9 cellular contexts compared by ENCODE assay signal in genomic region chr14:75254381-75254821, GRCh38. TPM values are rescaled to one million over a fixed set of nuclear protein-coding genes. Genes with fewer than 3 reads are reported as not detected.
DNase-seq lines count a peak whose midpoint lies in the region; ATAC-seq lines count a peak whose summit lies in the region.
"Had no signal": no experiment of that assay in that cellular context is flagged by ENCODE, and none has a peak within 500 bp of the region (broad histone marks: within the 10 kb centered on the region; RNA-seq: fewer than 3 reads in every experiment).

No MANE protein-coding gene starts in this region.

- H3K9ac ChIP-seq in SK-N-MC (ENCODE audit: insufficient read length) (no peak overlapping the region), trophoblast cell (ENCODE audit: low read length) (no peak overlapping the region)

- intact Hi-C loops in left ventricle myocardium superior (cut with micrococcal nuclease), result no loop called here

- H3K4me3 ChIP-seq in SK-N-MC (no peak overlapping the region), trophoblast cell (ENCODE audit: low read depth, low read length) (no peak overlapping the region)

- H3K27ac ChIP-seq in SK-N-MC (peak overlapping the region; percentile 92), trophoblast cell (ENCODE audit: low read depth, low read length) (peak overlapping the region; percentile 16)

- peak overlapping the region; percentile 23 for H2BK5ac ChIP-seq in trophoblast cell (ENCODE audit: low read depth, low read length, poor library complexity)

- H4K8ac ChIP-seq in trophoblast cell (ENCODE audit: low read depth, low read length), result no peak overlapping the region

- no peak overlapping the region for H3K14ac ChIP-seq in trophoblast cell (ENCODE audit: low read length)

- no peak overlapping the region for H3K23ac ChIP-seq in trophoblast cell (ENCODE audit: low read length)

- H3K4me2 ChIP-seq in trophoblast cell (ENCODE audit: low read length), result no peak overlapping the region

- DNase-seq in COR-L47 (lab: John Stamatoyannopoulos, UW) (peak; percentile 24), SK-N-MC (ENCODE audit: low read depth, low spot score) (no peak), left ventricle myocardium superior (peak; percentile 46), trophoblast cell (peak; percentile 86 to 93), GM19238 (ENCODE audit: insufficient read length, low spot score) (no peak), kidney glomerular epithelial cell (lab: John Stamatoyannopoulos, UW) (no peak), immature natural killer cell (no peak)
- DNase-seq: activated gamma-delta T cell treated with Interleukin-2 at 50 U/mL for 16 hours had no signal

- H3K36me3 ChIP-seq in SK-N-MC (ENCODE audit: insufficient read depth, low read length), result no peaks in the 10 kb centered on the region
- H3K36me3 ChIP-seq in trophoblast cell (ENCODE audit: control insufficient read depth in 1 of 2, insufficient read depth in 2 of 2, low read length in 2 of 2), result no peaks in the 10 kb centered on the region

- peaks cover 15 to 24% (median 17%) of the 10 kb centered on the region in 3 donors for H3K27me3 Mint-ChIP-seq in immature natural killer cell (ENCODE audit: low read depth in 3 of 3)

- H2AK5ac ChIP-seq in trophoblast cell (ENCODE audit: low read length), result peak overlapping the region; percentile 13

- H3K79me1 ChIP-seq in trophoblast cell (ENCODE audit: low read length), result peaks cover 16% of the 10 kb centered on the region

- H3K4me3 Mint-ChIP-seq in immature natural killer cell, result no peak overlapping the region

- H2BK120ac ChIP-seq in trophoblast cell (ENCODE audit: insufficient read depth, low read length, poor library complexity), result peak overlapping the region; percentile 9

- H3K27me3 ChIP-seq in trophoblast cell (ENCODE audit: insufficient read depth, low read length), result no peaks in the 10 kb centered on the region

- H4K12ac ChIP-seq in trophoblast cell (ENCODE audit: low read depth, low read length), result no peak overlapping the region

- H3K18ac ChIP-seq in trophoblast cell (ENCODE audit: low read length), result peak overlapping the region; percentile 22

- peaks cover 21 to 23% of the 10 kb centered on the region in 2 experiments for H3K4me1 ChIP-seq in trophoblast cell (ENCODE audit: control insufficient read depth in 1 of 2, insufficient read depth in 2 of 2, low read length in 2 of 2)

- H4K91ac ChIP-seq in trophoblast cell (ENCODE audit: low read depth, low read length), result peak overlapping the region; percentile 71

- peak overlapping the region; percentile 66 for H2BK12ac ChIP-seq in trophoblast cell (ENCODE audit: low read length)

- ATAC-seq in left ventricle myocardium superior (peak; percentile 23), GM19023 (IDR thresholded peaks at IDR 0.05; ENCODE audit: unreplicated experiment) (no peak)

- H3K4me1 Mint-ChIP-seq in immature natural killer cell, result peaks cover 42 to 47% of the 10 kb centered on the region in 2 donors

- WGBS in trophoblast cell (ENCODE audit: extremely low coverage, insufficient coverage, insufficient read length), result no CpG with 5 or more reads among the region's 6 CpGs

- H3K9me3 ChIP-seq in SK-N-MC (ENCODE audit: low read depth, low read length) (no peaks in the 10 kb centered on the region), trophoblast cell (ENCODE audit: insufficient read depth, low read depth, low read length) (no peaks in the 10 kb centered on the region)

- H3K36me3 Mint-ChIP-seq in immature natural killer cell, result no peaks in the 10 kb centered on the region

- no peak overlapping the region for H2AFZ ChIP-seq in trophoblast cell (ENCODE audit: insufficient read depth, low read length, poor library complexity)

- no peak overlapping the region for H3K4ac ChIP-seq in trophoblast cell (ENCODE audit: low read depth, low read length)

- peaks cover 0 to 1% (median 0%) of the 10 kb centered on the region in 6 donors for H3K9me3 Mint-ChIP-seq in immature natural killer cell

- H3K79me2 ChIP-seq in trophoblast cell (ENCODE audit: control insufficient read depth, insufficient read depth, low read length, poor library complexity), result peaks cover 5% of the 10 kb centered on the region

- H3K27ac Mint-ChIP-seq in immature natural killer cell, result peak overlapping the region in 3 of 6 donors; percentile 42 to 84 (median 62)

RNA-seq across cellular contexts. Expression of gene FOS, which starts 24.2 kb away (rescaled TPM):
- total RNA-seq in left ventricle myocardium superior, result 25.4 TPM
- polyA plus RNA-seq in trophoblast cell (2013), result 26.6 and 30.7 TPM in 2 replicates
- polyA plus RNA-seq in immature natural killer cell, result 100 to 1,000 TPM; 525 to 765 (median 608) TPM

Comparison
In these comparisons a context has a peak if more than half of its experiments do, and no peak if none do; other contexts are left out.
1. DNase-seq: peak in COR-L47 (single experiment), left ventricle myocardium superior (single experiment) and trophoblast cell (2 of 2); none in SK-N-MC (single experiment), GM19238 (single experiment), kidney glomerular epithelial cell (single experiment) and immature natural killer cell (0 of 3).